Comparison of ENCODE assay signal across 1 cellular context in the genomic region with DNA sequence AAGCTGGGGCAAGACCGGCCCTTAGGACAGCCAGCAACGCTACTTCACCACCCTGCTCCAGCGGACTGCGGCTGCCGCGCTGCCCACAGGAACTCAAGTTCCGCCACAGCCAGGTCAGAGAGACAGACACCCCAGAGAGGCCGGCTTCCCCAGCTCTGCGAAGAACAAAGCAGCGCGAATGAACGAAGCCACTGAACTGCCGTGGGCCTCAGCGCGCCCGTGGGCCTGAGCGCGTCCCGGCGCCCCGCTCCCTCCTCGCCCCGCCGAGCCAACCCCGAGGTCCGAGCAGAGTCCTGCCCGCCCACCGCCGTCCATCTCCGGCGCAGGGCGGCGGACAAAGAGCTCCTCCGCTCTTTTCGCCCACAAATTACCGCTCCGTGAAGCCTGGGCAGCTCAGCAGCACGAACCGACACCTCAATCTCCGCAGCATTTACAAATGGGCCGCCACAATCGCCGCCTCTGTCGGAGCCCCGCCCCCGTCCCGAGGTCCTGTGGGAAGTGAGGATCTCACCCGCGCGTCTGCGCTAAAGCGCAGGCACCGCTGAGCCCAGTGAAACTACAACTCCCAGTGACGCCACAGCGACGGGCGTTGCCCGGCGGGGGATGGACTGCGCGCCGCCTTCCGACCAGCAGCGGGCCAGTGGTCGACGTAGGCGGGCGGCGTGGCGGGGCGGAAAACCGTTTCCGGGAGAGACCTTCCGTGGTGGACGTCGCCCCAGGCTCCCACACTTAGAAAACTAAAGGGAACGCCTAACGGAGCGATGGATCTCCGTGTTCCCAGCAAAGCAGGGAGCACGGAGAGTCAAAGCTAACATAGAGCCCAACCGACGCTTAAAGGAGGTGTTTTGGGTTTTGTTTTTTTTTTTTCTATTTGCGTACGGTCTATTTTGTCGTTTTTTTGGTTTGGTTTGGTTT.
TF ChIP-seq lines count a peak whose summit lies in the region.

No MANE protein-coding gene starts in this region.

TF ChIP-seq in HepG2, 621 proteins besides CTCF, POLR2A, EP300 and RAD21 (continued from another document and continues in another):
- TF ChIP-seq ZFP41 (CRISPR knock-in tag; IDR thresholded peaks at IDR 0.05; ENCODE audit: borderline replicate concordance) (no peak), NAIF1 (CRISPR knock-in tag; IDR thresholded peaks at IDR 0.05; ENCODE audit: borderline replicate concordance) (peak; percentile 88; the same call in 1 of the 2 replicates), KAT2B (IDR thresholded peaks at IDR 0.05; ENCODE audit: borderline replicate concordance, low read depth, low read length) (no peak), MIER2 (CRISPR knock-in tag; IDR thresholded peaks at IDR 0.05) (no peak), HDAC6 (IDR thresholded peaks at IDR 0.05; ENCODE audit: low read depth, low read length) (no peak), AKAP8 (CRISPR knock-in tag; IDR thresholded peaks at IDR 0.05) (no peak), SMARCC2 (IDR thresholded peaks at IDR 0.05) (no peak), ZNF232 (CRISPR knock-in tag; IDR thresholded peaks at IDR 0.05; ENCODE audit: borderline replicate concordance) (peak; percentile 36; the same call in 1 of the 2 replicates), ONECUT2 (CRISPR knock-in tag; IDR thresholded peaks at IDR 0.05) (0 out of 2 replicates have a peak, but pooled peaks have one; percentile 16), PRPF4 (IDR thresholded peaks at IDR 0.05; ENCODE audit: low read depth, low read length, poor library complexity, severe bottlenecking) (no peak), JUND (CRISPR knock-in tag; IDR thresholded peaks at IDR 0.05) (no peak), ZNF510 (CRISPR knock-in tag; IDR thresholded peaks at IDR 0.05; ENCODE audit: low read depth) (no peak), ZBTB7B (CRISPR knock-in tag; IDR thresholded peaks at IDR 0.05) (no peak), SIX1 (CRISPR knock-in tag; IDR thresholded peaks at IDR 0.05; ENCODE audit: borderline replicate concordance) (no peak), TAF1 (CRISPR knock-in tag; IDR thresholded peaks at IDR 0.05) (peak; percentile 84), NFYC (CRISPR knock-in tag; IDR thresholded peaks at IDR 0.05) (peak; percentile 72), ZNF768 (CRISPR knock-in tag; IDR thresholded peaks at IDR 0.05) (peak; percentile 49; the same call in 1 of the 2 replicates), AGO1 (IDR thresholded peaks at IDR 0.05; ENCODE audit: low read depth, low read length, poor library complexity, severe bottlenecking) (no peak), TBX2 (CRISPR knock-in tag; IDR thresholded peaks at IDR 0.05; ENCODE audit: borderline replicate concordance) (peak; percentile 81), YEATS2 (CRISPR knock-in tag; IDR thresholded peaks at IDR 0.05; ENCODE audit: borderline replicate concordance) (peak; percentile 59; the same call in 1 of the 2 replicates), NONO (IDR thresholded peaks at IDR 0.05) (no peak), NONO (CRISPR knock-in tag; conservative IDR thresholded peaks at IDR 0.05) (peak; percentile 64), ZNF501 (CRISPR knock-in tag; IDR thresholded peaks at IDR 0.05) (peak; percentile 87), SMYD3 (CRISPR knock-in tag; IDR thresholded peaks at IDR 0.05) (no peak), SRSF9 (IDR thresholded peaks at IDR 0.05; ENCODE audit: borderline replicate concordance, insufficient read depth, low read depth, low read length, poor library complexity, severe bottlenecking) (no peak), SP4 (CRISPR knock-in tag; IDR thresholded peaks at IDR 0.05) (peak; percentile 95), ZC3H4 (CRISPR knock-in tag; IDR thresholded peaks at IDR 0.05; ENCODE audit: borderline replicate concordance) (no peak), ZNF333 (CRISPR knock-in tag; IDR thresholded peaks at IDR 0.05; ENCODE audit: borderline replicate concordance) (no peak), KDM5B (CRISPR knock-in tag; IDR thresholded peaks at IDR 0.05; ENCODE audit: borderline replicate concordance) (peak; percentile 68; the same call in 1 of the 2 replicates), SALL1 (CRISPR knock-in tag; IDR thresholded peaks at IDR 0.05) (peak; percentile 73), HMG20A (CRISPR knock-in tag; IDR thresholded peaks at IDR 0.05; ENCODE audit: borderline replicate concordance) (no peak), KLF15 (CRISPR knock-in tag; IDR thresholded peaks at IDR 0.05; ENCODE audit: borderline replicate concordance) (peak; percentile 73; the same call in 1 of the 2 replicates), ZNF431 (CRISPR knock-in tag; IDR thresholded peaks at IDR 0.05; ENCODE audit: borderline replicate concordance, low read depth) (no peak), ZNF337 (CRISPR knock-in tag; IDR thresholded peaks at IDR 0.05; ENCODE audit: borderline replicate concordance, low read depth) (no peak), HCFC1 (IDR thresholded peaks at IDR 0.05; ENCODE audit: low read depth, low read length) (peak; percentile 96), ATF7-NPFF (CRISPR knock-in tag; IDR thresholded peaks at IDR 0.05; ENCODE audit: low read depth) (peak; percentile 42; the same call in 1 of the 2 replicates), ZSCAN31 (CRISPR knock-in tag; IDR thresholded peaks at IDR 0.05; ENCODE audit: low read depth) (no peak), RORA (CRISPR knock-in tag; IDR thresholded peaks at IDR 0.05) (no peak), NFRKB (IDR thresholded peaks at IDR 0.05) (no peak), ZNF30 (CRISPR knock-in tag; IDR thresholded peaks at IDR 0.05) (no peak), ZNF780A (CRISPR knock-in tag; IDR thresholded peaks at IDR 0.05) (no peak), MATR3 (CRISPR knock-in tag; IDR thresholded peaks at IDR 0.05) (no peak), ZNF782 (CRISPR knock-in tag; IDR thresholded peaks at IDR 0.05; ENCODE audit: borderline replicate concordance) (no peak)
- TF ChIP-seq, protein P1, sequence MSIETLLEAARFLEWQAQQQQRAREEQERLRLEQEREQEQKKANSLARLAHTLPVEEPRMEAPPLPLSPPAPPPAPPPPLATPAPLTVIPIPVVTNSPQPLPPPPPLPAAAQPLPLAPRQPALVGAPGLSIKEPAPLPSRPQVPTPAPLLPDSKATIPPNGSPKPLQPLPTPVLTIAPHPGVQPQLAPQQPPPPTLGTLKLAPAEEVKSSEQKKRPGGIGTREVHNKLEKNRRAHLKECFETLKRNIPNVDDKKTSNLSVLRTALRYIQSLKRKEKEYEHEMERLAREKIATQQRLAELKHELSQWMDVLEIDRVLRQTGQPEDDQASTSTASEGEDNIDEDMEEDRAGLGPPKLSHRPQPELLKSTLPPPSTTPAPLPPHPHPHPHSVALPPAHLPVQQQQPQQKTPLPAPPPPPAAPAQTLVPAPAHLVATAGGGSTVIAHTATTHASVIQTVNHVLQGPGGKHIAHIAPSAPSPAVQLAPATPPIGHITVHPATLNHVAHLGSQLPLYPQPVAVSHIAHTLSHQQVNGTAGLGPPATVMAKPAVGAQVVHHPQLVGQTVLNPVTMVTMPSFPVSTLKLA (IDR thresholded peaks at IDR 0.05), result peak; percentile 67
- TF ChIP-seq, protein P2, sequence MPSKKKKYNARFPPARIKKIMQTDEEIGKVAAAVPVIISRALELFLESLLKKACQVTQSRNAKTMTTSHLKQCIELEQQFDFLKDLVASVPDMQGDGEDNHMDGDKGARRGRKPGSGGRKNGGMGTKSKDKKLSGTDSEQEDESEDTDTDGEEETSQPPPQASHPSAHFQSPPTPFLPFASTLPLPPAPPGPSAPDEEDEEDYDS (CRISPR knock-in tag; IDR thresholded peaks at IDR 0.05), result peak; percentile 80
- TF ChIP-seq, protein P3, sequence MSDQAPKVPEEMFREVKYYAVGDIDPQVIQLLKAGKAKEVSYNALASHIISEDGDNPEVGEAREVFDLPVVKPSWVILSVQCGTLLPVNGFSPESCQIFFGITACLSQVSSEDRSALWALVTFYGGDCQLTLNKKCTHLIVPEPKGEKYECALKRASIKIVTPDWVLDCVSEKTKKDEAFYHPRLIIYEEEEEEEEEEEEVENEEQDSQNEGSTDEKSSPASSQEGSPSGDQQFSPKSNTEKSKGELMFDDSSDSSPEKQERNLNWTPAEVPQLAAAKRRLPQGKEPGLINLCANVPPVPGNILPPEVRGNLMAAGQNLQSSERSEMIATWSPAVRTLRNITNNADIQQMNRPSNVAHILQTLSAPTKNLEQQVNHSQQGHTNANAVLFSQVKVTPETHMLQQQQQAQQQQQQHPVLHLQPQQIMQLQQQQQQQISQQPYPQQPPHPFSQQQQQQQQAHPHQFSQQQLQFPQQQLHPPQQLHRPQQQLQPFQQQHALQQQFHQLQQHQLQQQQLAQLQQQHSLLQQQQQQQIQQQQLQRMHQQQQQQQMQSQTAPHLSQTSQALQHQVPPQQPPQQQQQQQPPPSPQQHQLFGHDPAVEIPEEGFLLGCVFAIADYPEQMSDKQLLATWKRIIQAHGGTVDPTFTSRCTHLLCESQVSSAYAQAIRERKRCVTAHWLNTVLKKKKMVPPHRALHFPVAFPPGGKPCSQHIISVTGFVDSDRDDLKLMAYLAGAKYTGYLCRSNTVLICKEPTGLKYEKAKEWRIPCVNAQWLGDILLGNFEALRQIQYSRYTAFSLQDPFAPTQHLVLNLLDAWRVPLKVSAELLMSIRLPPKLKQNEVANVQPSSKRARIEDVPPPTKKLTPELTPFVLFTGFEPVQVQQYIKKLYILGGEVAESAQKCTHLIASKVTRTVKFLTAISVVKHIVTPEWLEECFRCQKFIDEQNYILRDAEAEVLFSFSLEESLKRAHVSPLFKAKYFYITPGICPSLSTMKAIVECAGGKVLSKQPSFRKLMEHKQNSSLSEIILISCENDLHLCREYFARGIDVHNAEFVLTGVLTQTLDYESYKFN (CRISPR knock-in tag; conservative IDR thresholded peaks at IDR 0.05), result peak; percentile 40
- TF ChIP-seq, protein P4, sequence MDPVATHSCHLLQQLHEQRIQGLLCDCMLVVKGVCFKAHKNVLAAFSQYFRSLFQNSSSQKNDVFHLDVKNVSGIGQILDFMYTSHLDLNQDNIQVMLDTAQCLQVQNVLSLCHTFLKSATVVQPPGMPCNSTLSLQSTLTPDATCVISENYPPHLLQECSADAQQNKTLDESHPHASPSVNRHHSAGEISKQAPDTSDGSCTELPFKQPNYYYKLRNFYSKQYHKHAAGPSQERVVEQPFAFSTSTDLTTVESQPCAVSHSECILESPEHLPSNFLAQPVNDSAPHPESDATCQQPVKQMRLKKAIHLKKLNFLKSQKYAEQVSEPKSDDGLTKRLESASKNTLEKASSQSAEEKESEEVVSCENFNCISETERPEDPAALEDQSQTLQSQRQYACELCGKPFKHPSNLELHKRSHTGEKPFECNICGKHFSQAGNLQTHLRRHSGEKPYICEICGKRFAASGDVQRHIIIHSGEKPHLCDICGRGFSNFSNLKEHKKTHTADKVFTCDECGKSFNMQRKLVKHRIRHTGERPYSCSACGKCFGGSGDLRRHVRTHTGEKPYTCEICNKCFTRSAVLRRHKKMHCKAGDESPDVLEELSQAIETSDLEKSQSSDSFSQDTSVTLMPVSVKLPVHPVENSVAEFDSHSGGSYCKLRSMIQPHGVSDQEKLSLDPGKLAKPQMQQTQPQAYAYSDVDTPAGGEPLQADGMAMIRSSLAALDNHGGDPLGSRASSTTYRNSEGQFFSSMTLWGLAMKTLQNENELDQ (CRISPR knock-in tag; IDR thresholded peaks at IDR 0.05; ENCODE audit: borderline replicate concordance), result no peak
- TF ChIP-seq, protein P5, sequence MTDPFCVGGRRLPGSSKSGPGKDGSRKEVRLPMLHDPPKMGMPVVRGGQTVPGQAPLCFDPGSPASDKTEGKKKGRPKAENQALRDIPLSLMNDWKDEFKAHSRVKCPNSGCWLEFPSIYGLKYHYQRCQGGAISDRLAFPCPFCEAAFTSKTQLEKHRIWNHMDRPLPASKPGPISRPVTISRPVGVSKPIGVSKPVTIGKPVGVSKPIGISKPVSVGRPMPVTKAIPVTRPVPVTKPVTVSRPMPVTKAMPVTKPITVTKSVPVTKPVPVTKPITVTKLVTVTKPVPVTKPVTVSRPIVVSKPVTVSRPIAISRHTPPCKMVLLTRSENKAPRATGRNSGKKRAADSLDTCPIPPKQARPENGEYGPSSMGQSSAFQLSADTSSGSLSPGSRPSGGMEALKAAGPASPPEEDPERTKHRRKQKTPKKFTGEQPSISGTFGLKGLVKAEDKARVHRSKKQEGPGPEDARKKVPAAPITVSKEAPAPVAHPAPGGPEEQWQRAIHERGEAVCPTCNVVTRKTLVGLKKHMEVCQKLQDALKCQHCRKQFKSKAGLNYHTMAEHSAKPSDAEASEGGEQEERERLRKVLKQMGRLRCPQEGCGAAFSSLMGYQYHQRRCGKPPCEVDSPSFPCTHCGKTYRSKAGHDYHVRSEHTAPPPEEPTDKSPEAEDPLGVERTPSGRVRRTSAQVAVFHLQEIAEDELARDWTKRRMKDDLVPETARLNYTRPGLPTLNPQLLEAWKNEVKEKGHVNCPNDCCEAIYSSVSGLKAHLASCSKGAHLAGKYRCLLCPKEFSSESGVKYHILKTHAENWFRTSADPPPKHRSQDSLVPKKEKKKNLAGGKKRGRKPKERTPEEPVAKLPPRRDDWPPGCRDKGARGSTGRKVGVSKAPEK (CRISPR knock-in tag; IDR thresholded peaks at IDR 0.05; ENCODE audit: borderline replicate concordance), result peak; percentile 65; the same call in 1 of the 2 replicates
- TF ChIP-seq, protein P6, sequence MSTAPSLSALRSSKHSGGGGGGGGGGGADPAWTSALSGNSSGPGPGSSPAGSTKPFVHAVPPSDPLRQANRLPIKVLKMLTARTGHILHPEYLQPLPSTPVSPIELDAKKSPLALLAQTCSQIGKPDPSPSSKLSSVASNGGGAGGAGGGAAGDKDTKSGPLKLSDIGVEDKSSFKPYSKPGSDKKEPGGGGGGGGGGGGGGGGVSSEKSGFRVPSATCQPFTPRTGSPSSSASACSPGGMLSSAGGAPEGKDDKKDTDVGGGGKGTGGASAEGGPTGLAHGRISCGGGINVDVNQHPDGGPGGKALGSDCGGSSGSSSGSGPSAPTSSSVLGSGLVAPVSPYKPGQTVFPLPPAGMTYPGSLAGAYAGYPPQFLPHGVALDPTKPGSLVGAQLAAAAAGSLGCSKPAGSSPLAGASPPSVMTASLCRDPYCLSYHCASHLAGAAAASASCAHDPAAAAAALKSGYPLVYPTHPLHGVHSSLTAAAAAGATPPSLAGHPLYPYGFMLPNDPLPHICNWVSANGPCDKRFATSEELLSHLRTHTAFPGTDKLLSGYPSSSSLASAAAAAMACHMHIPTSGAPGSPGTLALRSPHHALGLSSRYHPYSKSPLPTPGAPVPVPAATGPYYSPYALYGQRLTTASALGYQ (CRISPR knock-in tag; IDR thresholded peaks at IDR 0.05), result no peak
